In the genomic region with DNA sequence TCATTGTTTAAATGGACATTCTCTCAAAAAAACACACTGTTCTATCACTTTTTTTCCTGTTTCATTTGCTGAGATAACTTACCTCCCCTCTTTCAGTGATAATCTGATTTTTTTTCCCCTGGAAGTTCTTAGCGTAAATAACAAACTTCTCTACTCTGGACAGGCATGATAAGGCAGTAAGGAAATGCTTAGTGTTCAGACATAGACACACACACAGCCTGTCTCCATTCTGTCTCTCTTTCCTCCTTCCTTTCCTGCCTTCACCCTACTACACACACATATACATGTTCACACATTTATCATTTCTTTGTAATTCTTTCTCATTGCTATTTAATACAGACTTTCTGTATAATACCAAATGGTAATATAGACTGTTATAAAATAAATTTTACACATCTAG, we compare ENCODE assay signal across 26 cellular contexts.
"Had no signal": no experiment of that assay in that cellular context is flagged by ENCODE, and none has a peak within 500 bp of the region (broad histone marks: within the 10 kb centered on the region; RNA-seq: fewer than 3 reads in every experiment).

No MANE protein-coding gene starts in this region.

- H3K4me1 Mint-ChIP-seq: activated CD4-positive, alpha-beta memory T cell treated with anti-CD3 and anti-CD28 coated beads, Interleukin-2, amount 10 ng/mL, durations not matched to agents 7 days and 5 days; activated CD4-positive, alpha-beta T cell treated with anti-CD3 and anti-CD28 coated beads for 36 hours; activated naive CD4-positive, alpha-beta T cell treated with anti-CD3 and anti-CD28 coated beads, Interleukin-2, amount 10 ng/mL, durations not matched to agents 7 days and 5 days; activated naive CD8-positive, alpha-beta T cell treated with anti-CD3 and anti-CD28 coated beads for 36 hours; activated T-helper 17 cell treated with anti-CD3 and anti-CD28 coated beads, Interleukin-2, amount 50 U/mL, for 72 hours had no signal

- DNase-seq: activated CD4-positive, alpha-beta memory T cell treated with anti-CD3 and anti-CD28 coated beads, Interleukin-2, amount 10 ng/mL, durations not matched to agents 7 days and 5 days; activated CD4-positive, alpha-beta T cell treated with anti-CD3 and anti-CD28 coated beads for 36 hours; activated CD4-positive, alpha-beta T cell treated with anti-CD3 and anti-CD28 coated beads, Interleukin-2, amount 50 U/mL, for 1 hour; activated gamma-delta T cell treated with Interleukin-2 at 50 U/mL for 16 hours; activated naive CD4-positive, alpha-beta T cell treated with anti-CD3 and anti-CD28 coated beads, Interleukin-2, amount 10 ng/mL, durations not matched to agents 7 days and 5 days; activated naive CD8-positive, alpha-beta T cell treated with anti-CD3 and anti-CD28 coated beads for 36 hours; activated T-cell treated with anti-CD3 and anti-CD28 coated beads for 4 hours; activated T-cell treated with anti-CD3 and anti-CD28 coated beads, Interleukin-2, amount 50 U/mL, for 48 hours; brain microvascular endothelial cell; MM.1S; NCI-H1105; NCI-H1436 treated with DMSO at 0.1 percent for 48 hours; NCI-H187; NCI-H2081; NCI-H510A treated with DMSO at 0.1 percent for 48 hours; NCI-H69; NK-92 treated with Interleukin-12 subunit alpha and Interleukin-12 subunit beta, amount 100 ng/mL, for 24 hours; Peyer's patch; Right ventricle myocardium superior had no signal

- H3K36me3 Mint-ChIP-seq: activated naive CD4-positive, alpha-beta T cell treated with anti-CD3 and anti-CD28 coated beads, Interleukin-2, amount 10 ng/mL, durations not matched to agents 7 days and 5 days; activated naive CD8-positive, alpha-beta T cell treated with anti-CD3 and anti-CD28 coated beads for 36 hours had no signal

- H3K4me2 ChIP-seq: KMS-11 had no signal

- H3K27ac Mint-ChIP-seq: activated CD4-positive, alpha-beta memory T cell treated with anti-CD3 and anti-CD28 coated beads, Interleukin-2, amount 10 ng/mL, durations not matched to agents 7 days and 5 days; activated CD4-positive, alpha-beta T cell treated with anti-CD3 and anti-CD28 coated beads for 36 hours; activated naive CD4-positive, alpha-beta T cell treated with anti-CD3 and anti-CD28 coated beads, Interleukin-2, amount 10 ng/mL, durations not matched to agents 7 days and 5 days; activated naive CD8-positive, alpha-beta T cell treated with anti-CD3 and anti-CD28 coated beads for 36 hours; activated T-helper 17 cell treated with anti-CD3 and anti-CD28 coated beads, Interleukin-2, amount 50 U/mL, for 72 hours; T-helper 1 cell treated with Interleukin-12 subunit alpha and Interleukin-12 subunit beta and Interleukin-4 antibody, amounts not matched to agents 30 μg/mL and 1 μg/mL, for 36 hours had no signal

- H3K9me3 ChIP-seq: Peyer's patch, SJSA1 had no signal

- H3K4me3 ChIP-seq: cardiac muscle cell, Peyer's patch, SJSA1 had no signal

- H3K27ac ChIP-seq: brain microvascular endothelial cell, cardiac muscle cell, KMS-11, Peyer's patch, RWPE1, SJSA1, WERI-Rb-1 had no signal

- H3K4me3 Mint-ChIP-seq: activated CD4-positive, alpha-beta memory T cell treated with anti-CD3 and anti-CD28 coated beads, Interleukin-2, amount 10 ng/mL, durations not matched to agents 7 days and 5 days; activated CD4-positive, alpha-beta T cell treated with anti-CD3 and anti-CD28 coated beads for 36 hours; activated naive CD4-positive, alpha-beta T cell treated with anti-CD3 and anti-CD28 coated beads, Interleukin-2, amount 10 ng/mL, durations not matched to agents 7 days and 5 days; activated naive CD8-positive, alpha-beta T cell treated with anti-CD3 and anti-CD28 coated beads for 36 hours; activated T-helper 17 cell treated with anti-CD3 and anti-CD28 coated beads, Interleukin-2, amount 50 U/mL, for 72 hours; T-helper 1 cell treated with Interleukin-12 subunit alpha and Interleukin-12 subunit beta and Interleukin-4 antibody, amounts not matched to agents 30 μg/mL and 1 μg/mL, for 36 hours had no signal

- H3K27me3 ChIP-seq: brain microvascular endothelial cell, cardiac muscle cell, Peyer's patch, SJSA1 had no signal

- H3K36me3 ChIP-seq: brain microvascular endothelial cell, cardiac muscle cell, Peyer's patch, SJSA1, WERI-Rb-1 had no signal

- H3K4me1 ChIP-seq: Peyer's patch, SJSA1 had no signal

- H3K27me3 Mint-ChIP-seq: activated CD4-positive, alpha-beta memory T cell treated with anti-CD3 and anti-CD28 coated beads, Interleukin-2, amount 10 ng/mL, durations not matched to agents 7 days and 5 days; activated CD4-positive, alpha-beta T cell treated with anti-CD3 and anti-CD28 coated beads for 36 hours; activated naive CD4-positive, alpha-beta T cell treated with anti-CD3 and anti-CD28 coated beads, Interleukin-2, amount 10 ng/mL, durations not matched to agents 7 days and 5 days; activated naive CD8-positive, alpha-beta T cell treated with anti-CD3 and anti-CD28 coated beads for 36 hours; activated T-helper 17 cell treated with anti-CD3 and anti-CD28 coated beads, Interleukin-2, amount 50 U/mL, for 72 hours had no signal
